Comparison of ENCODE assay signal across 28 cellular contexts in the genomic region with DNA sequence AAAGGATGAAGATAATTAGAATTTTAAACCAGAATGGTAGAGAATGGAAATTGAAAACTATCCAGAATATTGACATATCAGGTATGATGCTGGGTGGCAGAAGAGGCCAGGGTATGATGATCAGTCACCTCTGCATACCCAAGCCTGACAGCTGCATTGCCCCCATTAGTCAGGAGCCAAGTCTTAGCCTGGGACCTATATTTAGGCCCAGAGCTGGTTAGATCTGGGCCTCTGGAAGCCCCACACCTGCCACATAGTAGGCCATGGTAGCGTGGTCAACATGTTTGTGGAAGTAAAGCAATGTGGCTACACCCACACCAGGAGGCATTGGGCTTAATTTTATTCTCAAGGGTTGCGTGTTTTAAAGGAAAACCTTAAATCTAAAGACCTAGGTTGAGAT. TPM values are rescaled to one million over a fixed set of nuclear protein-coding genes. Genes with fewer than 3 reads are reported as not detected.
DNase-seq lines count a peak whose midpoint lies in the region; ATAC-seq, FAIRE-seq and TF ChIP-seq lines count a peak whose summit lies in the region.
"Had no signal": no experiment of that assay in that cellular context is flagged by ENCODE, and none has a peak within 500 bp of the region (broad histone marks: within the 10 kb centered on the region; RNA-seq: fewer than 3 reads in every experiment).

No MANE protein-coding gene starts in this region.

- H3K14ac ChIP-seq in H1 (ENCODE audit: insufficient read length): no peak overlapping the region

- no peak overlapping the region for H2BK5ac ChIP-seq in H1 (ENCODE audit: low read depth, low read length)

- H3K9me3 ChIP-seq in SJCRH30 (replicated peaks) (no peaks in the 10 kb centered on the region), H1 (ENCODE audit: insufficient read depth in 2 of 2, low read depth in 1 of 2, low read length in 1 of 2) (no peaks in the 10 kb centered on the region), osteoblast (ENCODE audit: low read depth, low read length) (no peaks in the 10 kb centered on the region)
- H3K9me3 ChIP-seq: A549 had no signal

- intact Hi-C loops in CD14-positive monocyte (cut with micrococcal nuclease): no loop called here

- peaks cover 56 to 61% of the 10 kb centered on the region in 2 donors for H3K36me3 Mint-ChIP-seq in CD14-positive monocyte
- H3K36me3 Mint-ChIP-seq: CD4-positive, CD25-positive, alpha-beta regulatory T cell had no signal

- H3K27me3 ChIP-seq in SJCRH30: no peaks in the 10 kb centered on the region
- H3K27me3 ChIP-seq in H1 (replicated peaks in 1 of 4; ENCODE audit: control insufficient read depth in 3 of 4, extremely low read depth in 1 of 4, insufficient read depth in 3 of 4, low read length in 3 of 4): no peaks in the 10 kb centered on the region
- H3K27me3 ChIP-seq in osteoblast (ENCODE audit: insufficient read depth, low read length): no peaks in the 10 kb centered on the region
- H3K27me3 ChIP-seq: BLaER1 treated with 17β-estradiol and CSF1 and Interleukin-3, amounts not matched to agents 10 nM and 100 nM had no signal

- TF ChIP-seq POLR2A in H1 (IDR thresholded peaks at IDR 0.05; ENCODE audit: control extremely low read depth in 1 of 2, low read depth in 2 of 2, low read length in 2 of 2): no peak

- 0 out of 2 replicates have a peak overlapping the region, but pooled peaks have one; percentile 12 for H3K18ac ChIP-seq in H1 (ENCODE audit: extremely low read depth, low read length)

- H4K5ac ChIP-seq in H1 (ENCODE audit: insufficient read length, low read depth, low read length): no peak overlapping the region

- peaks cover 0 to 3% (median 0%) of the 10 kb centered on the region in 7 donors for H3K9me3 Mint-ChIP-seq in CD14-positive monocyte
- H3K9me3 Mint-ChIP-seq: CD4-positive, CD25-positive, alpha-beta regulatory T cell; CD8-positive, alpha-beta memory T cell had no signal

- H3K23ac ChIP-seq in H1 (ENCODE audit: insufficient read length): no peak overlapping the region

- H4K20me1 ChIP-seq in H1 (replicated peaks in 1 of 2; ENCODE audit: control insufficient read depth in 1 of 2, insufficient read depth in 2 of 2, low read length in 2 of 2): no peaks in the 10 kb centered on the region
- H4K20me1 ChIP-seq in osteoblast (ENCODE audit: insufficient read depth, low read length): no peaks in the 10 kb centered on the region

- H3K4me1 ChIP-seq in SJCRH30 (peaks cover 14% of the 10 kb centered on the region), H1 (replicated peaks in 1 of 4; ENCODE audit: control insufficient read depth in 3 of 4, insufficient read depth in 4 of 4, low read length in 3 of 4) (peaks cover 0 to 12% (median 4%) of the 10 kb centered on the region in 4 experiments; a peak in 3 of 7 replicates), osteoblast (ENCODE audit: insufficient read depth, low read length) (peaks cover 3% of the 10 kb centered on the region)
- H3K4me1 ChIP-seq: A549 had no signal

- FAIRE-seq in H1 (lab: Jason Lieb, UNC): no peak
- FAIRE-seq: A549, GM12892, GM18507 had no signal

- peaks cover 0 to 4% of the 10 kb centered on the region in 2 experiments; a peak in 2 of 4 replicates for H3K79me2 ChIP-seq in H1 (ENCODE audit: control insufficient read depth in 1 of 2, insufficient read depth in 2 of 2, low read length in 2 of 2)
- H3K79me2 ChIP-seq in osteoblast (ENCODE audit: insufficient read depth, low read length): peaks cover 22% of the 10 kb centered on the region

- no peak overlapping the region for H3K4me3 ChIP-seq in SJCRH30
- no peak overlapping the region for H3K4me3 ChIP-seq in H1 (ENCODE audit: extremely low read depth in 1 of 4, insufficient read depth in 2 of 4, low read depth in 3 of 4, low read length in 4 of 4)
- H3K4me3 ChIP-seq in osteoblast (ENCODE audit: insufficient read depth, low read length): no peak overlapping the region
- H3K4me3 ChIP-seq: A549; BLaER1 treated with 17β-estradiol and CSF1 and Interleukin-3, amounts not matched to agents 10 nM and 100 nM; GM12878 had no signal

- H2BK20ac ChIP-seq in H1 (ENCODE audit: low read length): no peak overlapping the region

- peak overlapping the region; percentile 39 for H3K27ac ChIP-seq in SJCRH30
- no peak overlapping the region for H3K27ac ChIP-seq in H1 (ENCODE audit: low read depth, low read length)
- H3K27ac ChIP-seq in osteoblast (ENCODE audit: low read depth, low read length): no peak overlapping the region
- H3K27ac ChIP-seq: 22Rv1; A549; BLaER1 treated with 17β-estradiol and CSF1 and Interleukin-3, amounts not matched to agents 10 nM and 100 nM; C4-2B had no signal

- H4K91ac ChIP-seq in H1 (replicated peaks; ENCODE audit: insufficient read length, low read length): no peak overlapping the region

- H3K27me3 Mint-ChIP-seq in CD14-positive monocyte (ENCODE audit: low read depth in 3 of 3): peaks cover 0 to under 1% (median 0%) of the 10 kb centered on the region in 3 donors
- H3K27me3 Mint-ChIP-seq: B cell; CD4-positive, alpha-beta memory T cell; CD8-positive, alpha-beta memory T cell had no signal

- no peak for ATAC-seq in HG03045 (IDR thresholded peaks at IDR 0.05; ENCODE audit: unreplicated experiment)
- ATAC-seq: A549, GM12878 had no signal

- no peak overlapping the region for H2AFZ ChIP-seq in H1 (ENCODE audit: low read length)
- no peak overlapping the region for H2AFZ ChIP-seq in osteoblast (ENCODE audit: low read length)

- no peaks in the 10 kb centered on the region for H3K23me2 ChIP-seq in H1 (ENCODE audit: low read depth, low read length)

- TF ChIP-seq EP300 in H1 (IDR thresholded peaks at IDR 0.05; ENCODE audit: borderline replicate concordance in 1 of 2, low read depth in 2 of 2, low read length in 2 of 2): no peak

- 96% methylated on average over 2 of the region's 2 CpGs; no CpG with 5 or more reads in 1 of the 2 experiments for WGBS in H1 (ENCODE audit: extremely low coverage in 1 of 2, insufficient coverage in 1 of 2, insufficient read length in 1 of 2, insufficient replicate concordance in 2 of 2, low coverage in 1 of 2, low lambda C conversion rate in 2 of 2, missing lambda C conversion rate in 1 of 2), 2 experiments

- no peak overlapping the region for H2BK120ac ChIP-seq in H1 (replicated peaks; ENCODE audit: low read depth, low read length)

- TF ChIP-seq CTCF in H1 (IDR thresholded peaks at IDR 0.05; ENCODE audit: control extremely low read depth in 1 of 3, insufficient read depth in 1 of 3, low read depth in 1 of 3, low read length in 3 of 3) (no peak), osteoblast (IDR thresholded peaks at IDR 0.05; ENCODE audit: extremely low read depth, low read depth, low read length) (no peak), CD14-positive monocyte (IDR thresholded peaks at IDR 0.05) (no peak)

- CTCF ChIA-PET in H1 (lab: Charles Lee; ENCODE audit: partially characterized antibody): interaction anchor here (1.9 to 2.5 kb wide), 2 partner anchors 16 to 141 kb away, joined by 6 to 9 read pairs; no protein-coding TSS in a partner anchor

- no peaks in the 10 kb centered on the region for H3K79me1 ChIP-seq in H1 (ENCODE audit: low read depth, low read length)

- no peak overlapping the region for H3K56ac ChIP-seq in H1 (replicated peaks; ENCODE audit: insufficient read length, low read depth, low read length)

- no peak overlapping the region for H2BK12ac ChIP-seq in H1 (ENCODE audit: low read depth, low read length)

- H3K4me1 Mint-ChIP-seq in CD14-positive monocyte: peaks cover 2% of the 10 kb centered on the region
- H3K4me1 Mint-ChIP-seq: B cell; CD4-positive, alpha-beta memory T cell; CD8-positive, alpha-beta memory T cell had no signal

- H3K4ac ChIP-seq in H1 (replicated peaks; ENCODE audit: insufficient read length, low read depth, low read length): no peak overlapping the region

- DNase-seq in SJCRH30: peak; percentile 15 to 37
- DNase-seq in H1 (ENCODE audit: low read depth in 1 of 2, low spot score in 2 of 2): no peak
- DNase-seq in osteoblast (ENCODE audit: insufficient read length, low spot score, missing footprints): peak; percentile 2
- no peak for DNase-seq in HPDE6-E6E7 (ENCODE audit: extremely low spot score)
- no peak for DNase-seq in CD14-positive monocyte (ENCODE audit: low spot score)
- DNase-seq: AML-193; CD4-positive, alpha-beta memory T cell; CD4-positive, CD25-positive, alpha-beta regulatory T cell; CD8-positive, alpha-beta memory T cell; COR-L47; DMS 273 treated with DMSO at 0.1 percent for 48 hours; DMS153; DMS53; DMS79; DND-41; EL; GDM1 had no signal

- TF ChIP-seq RAD21 in H1 (IDR thresholded peaks at IDR 0.05 in 1 of 2, conservative IDR thresholded peaks at IDR 0.05 in 1 of 2; ENCODE audit: low read depth in 2 of 2, low read length in 2 of 2): no peak

- POLR2A ChIA-PET in H1 (lab: Charles Lee; ENCODE audit: partially characterized antibody): interaction anchor here (1.3 to 1.5 kb wide), 2 partner anchors 28 to 56 kb away, joined by 3 to 4 read pairs; no protein-coding TSS in a partner anchor

- H3K36me3 ChIP-seq in SJCRH30 (peaks cover 29% of the 10 kb centered on the region), H1 (ENCODE audit: control insufficient read depth in 2 of 4, insufficient read depth in 4 of 4, low read length in 3 of 4) (peaks cover 0 to 15% (median 5%) of the 10 kb centered on the region in 4 experiments; a peak in 6 of 8 replicates), osteoblast (ENCODE audit: insufficient read depth, low read length) (peaks cover 67% of the 10 kb centered on the region)

- H2AK5ac ChIP-seq in H1 (ENCODE audit: low read depth, low read length): no peak overlapping the region

- no peak overlapping the region for H3K27ac Mint-ChIP-seq in CD14-positive monocyte
- H3K27ac Mint-ChIP-seq: B cell; CD4-positive, alpha-beta memory T cell; CD4-positive, CD25-positive, alpha-beta regulatory T cell; CD8-positive, alpha-beta memory T cell had no signal

- H3K4me2 ChIP-seq in H1 (ENCODE audit: insufficient read depth in 1 of 2, low read depth in 2 of 2, low read length in 2 of 2) (no peak overlapping the region), osteoblast (ENCODE audit: insufficient read depth, low read length) (no peak overlapping the region)
- H3K4me2 ChIP-seq: A549; BLaER1 treated with 17β-estradiol and CSF1 and Interleukin-3, amounts not matched to agents 10 nM and 100 nM had no signal

- H4K8ac ChIP-seq in H1 (ENCODE audit: extremely low read depth, insufficient read depth, low read length): no peak overlapping the region

- H3K9ac ChIP-seq in H1 (replicated peaks in 1 of 4; ENCODE audit: extremely low read depth in 1 of 4, low read depth in 3 of 4, low read length in 3 of 4): no peak overlapping the region
- H3K9ac ChIP-seq: BLaER1 treated with 17β-estradiol and CSF1 and Interleukin-3, amounts not matched to agents 10 nM and 100 nM had no signal

- no peak overlapping the region for H2BK15ac ChIP-seq in H1 (ENCODE audit: low read length)

- no peak overlapping the region for H3K4me3 Mint-ChIP-seq in CD14-positive monocyte
- H3K4me3 Mint-ChIP-seq: B cell; CD4-positive, alpha-beta memory T cell; CD4-positive, CD25-positive, alpha-beta regulatory T cell; CD8-positive, alpha-beta memory T cell had no signal

RNA-seq across cellular contexts. Expression of a gene that starts 32.1 kb away (rescaled TPM):
- total RNA-seq in SJCRH30 (2014; rRNA removed; shearing (Covaris generic)): 0.30 TPM in 1 of 2 replicates, not detected in the other
- total RNA-seq in H1 (2021; fragmentation: NEBNext Ultra II Directional; extraction: Animal tissue kit (Norgen Biotek cat#: 25700)): 0.93 and 1.1 TPM in 2 replicates
- polyA plus RNA-seq in H1 (2011; rRNA removed): 1.8 and 2.0 TPM in 2 replicates
- polyA plus RNA-seq in H1 (2011; cell fraction: cytosol; rRNA removed): 1.2 TPM
- polyA plus RNA-seq in H1 (2011; cell fraction: nucleus; rRNA removed): 0.43 TPM
- polyA plus RNA-seq in H1 (2012, experiment 1 of 2): 0.49 to 2.2 TPM (median 1.9 TPM) in 4 replicates
- 1.3 TPM for polyA plus RNA-seq in H1 (2012, experiment 2 of 2)
- 2.9 TPM for polyA plus RNA-seq in H1 (2013, experiment 1 of 2)
- polyA plus RNA-seq in H1 (2013, experiment 2 of 2): 2.9 TPM
- 0.15 and 0.28 TPM in 2 replicates for polyA minus RNA-seq in H1 (2011; rRNA and poly(A)+ RNA removed)
- polyA minus RNA-seq in H1 (2011; cell fraction: cytosol; rRNA and poly(A)+ RNA removed): not detected
- 0.70 TPM for polyA minus RNA-seq in H1 (2011; cell fraction: nucleus; rRNA and poly(A)+ RNA removed)
- total RNA-seq in osteoblast: 0.72 and 0.88 TPM in 2 replicates
- polyA plus RNA-seq in CD14-positive monocyte: 100 to 1,000 TPM; 261 to 367 TPM
- total RNA-seq: A172, G401 had no signal

RNA-seq across cellular contexts. Expression of a gene that starts 58.4 kb away (rescaled TPM):
- 43.7 and 51.0 TPM in 2 replicates for total RNA-seq in SJCRH30 (2014; rRNA removed; shearing (Covaris generic))
- 88.0 and 94.4 TPM in 2 replicates for total RNA-seq in H1 (2021; fragmentation: NEBNext Ultra II Directional; extraction: Animal tissue kit (Norgen Biotek cat#: 25700))
- 32.5 and 41.8 TPM in 2 replicates for polyA plus RNA-seq in H1 (2011; rRNA removed)
- polyA plus RNA-seq in H1 (2011; cell fraction: cytosol; rRNA removed): 28.3 TPM
- 65.3 TPM for polyA plus RNA-seq in H1 (2011; cell fraction: nucleus; rRNA removed)
- polyA plus RNA-seq in H1 (2012, experiment 1 of 2): 32.5 to 44.3 TPM (median 39.1 TPM) in 4 replicates
- 3.6 TPM for polyA plus RNA-seq in H1 (2012, experiment 2 of 2)
- polyA plus RNA-seq in H1 (2013, experiment 1 of 2): 49.6 TPM
- polyA plus RNA-seq in H1 (2013, experiment 2 of 2): 54.4 TPM
- polyA minus RNA-seq in H1 (2011; rRNA and poly(A)+ RNA removed): 92.5 and 116 TPM in 2 replicates
- 29.2 TPM for polyA minus RNA-seq in H1 (2011; cell fraction: cytosol; rRNA and poly(A)+ RNA removed)
- 98.4 TPM for polyA minus RNA-seq in H1 (2011; cell fraction: nucleus; rRNA and poly(A)+ RNA removed)
- 193 and 229 TPM in 2 replicates for total RNA-seq in osteoblast
- polyA plus RNA-seq in CD14-positive monocyte: 10 to 100 TPM; 28.4 to 36.5 TPM

Comparison
In these comparisons a context has a peak if more than half of its experiments do, and no peak if none do; other contexts are left out.
1. DNase-seq: peak in SJCRH30 (2 of 2) and osteoblast (single experiment); none in H1 (0 of 2), HPDE6-E6E7 (single experiment) and CD14-positive monocyte (single experiment).